Comparison of ENCODE assay signal across 8 cellular contexts in the genomic region with DNA sequence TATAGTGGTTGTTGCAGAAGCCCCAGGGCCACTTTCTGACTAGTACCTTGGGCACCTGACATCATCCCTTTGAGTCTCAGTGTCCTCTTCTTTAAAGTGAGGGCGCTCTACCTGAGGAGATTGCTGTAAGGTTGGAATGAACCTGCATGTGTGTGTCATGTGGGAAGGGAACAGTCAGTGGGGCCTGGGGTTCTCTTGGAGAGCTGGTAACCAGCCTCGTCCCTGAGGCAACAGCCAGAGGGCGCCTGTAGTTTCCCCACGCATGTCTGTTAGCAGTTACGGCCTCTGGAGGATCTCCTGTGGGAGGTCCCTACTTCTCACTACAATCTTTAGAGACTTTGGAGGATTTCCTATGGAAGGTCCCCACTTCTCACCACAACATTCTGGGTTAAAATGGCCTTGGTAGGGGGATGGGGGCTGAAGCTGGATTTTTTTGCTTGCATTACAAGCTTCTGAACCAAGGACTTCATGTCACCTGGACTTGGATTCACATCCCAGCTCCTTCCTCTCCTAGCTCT. TPM values are rescaled to one million over a fixed set of nuclear protein-coding genes. Genes with fewer than 3 reads are reported as not detected.
DNase-seq lines count a peak whose midpoint lies in the region; ATAC-seq, FAIRE-seq and TF ChIP-seq lines count a peak whose summit lies in the region.
"Not testable (repeated sequence)": the region's sequence is repeated elsewhere in the genome, so short reads cannot be mapped to it uniquely, and the experiment has no call there.

No MANE protein-coding gene starts in this region.

- H3K79me2 ChIP-seq in OCI-LY1 (ENCODE audit: insufficient read depth, low read length), result not testable (repeated sequence)

- H2AFZ ChIP-seq in OCI-LY1 (ENCODE audit: low read length), result not testable (repeated sequence)

- not testable (repeated sequence) for H3K9me2 ChIP-seq in OCI-LY1 (ENCODE audit: low read depth, low read length)

- TF ChIP-seq CTCF in C4-2B (conservative IDR thresholded peaks at IDR 0.05) (peak; percentile 63), OCI-LY1 (IDR thresholded peaks at IDR 0.05; ENCODE audit: low read length) (peak; percentile 50), liver (IDR thresholded peaks at IDR 0.05; ENCODE audit: low read depth, low read length, missing input control) (peak; percentile 34)

- peak overlapping the region; percentile 70 for H3K4me2 ChIP-seq in OCI-LY1 (ENCODE audit: low read length)

- H3K27ac ChIP-seq in C4-2B (peak overlapping the region; percentile 85), liver (ENCODE audit: low read depth in 1 of 2, low read length in 2 of 2) (peak overlapping the region; percentile 80 to 87), small intestine (ENCODE audit: low read depth in 1 of 2, low read length in 1 of 2) (peak overlapping the region; percentile 69 to 84)
- not testable (repeated sequence) for H3K27ac ChIP-seq in OCI-LY1 (ENCODE audit: low read depth, low read length, poor library complexity, severe bottlenecking)

- ATAC-seq in GM19395 (IDR thresholded peaks at IDR 0.05; ENCODE audit: unreplicated experiment), result peak; percentile 37
- peak; percentile 18 for ATAC-seq in HG03520 (IDR thresholded peaks at IDR 0.05; ENCODE audit: unreplicated experiment)

- H3K9ac ChIP-seq in OCI-LY1 (ENCODE audit: low read length) (peak overlapping the region; percentile 84), endocrine pancreas (ENCODE audit: control insufficient read depth, insufficient read depth, low read length) (peak overlapping the region; percentile 75), liver (ENCODE audit: low read depth in 1 of 2, low read length in 2 of 2) (peak overlapping the region; percentile 49 to 73)

- not testable (repeated sequence) for H3K9me3 ChIP-seq in OCI-LY1 (ENCODE audit: low read length); endocrine pancreas (ENCODE audit: control insufficient read depth, low read length); liver (ENCODE audit: control insufficient read depth in 4 of 4, low read length in 3 of 4); small intestine (ENCODE audit: control insufficient read depth, low read depth)

- H4K20me1 ChIP-seq in OCI-LY1 (ENCODE audit: insufficient read depth, low read length), result not testable (repeated sequence)

- H3K27me3 ChIP-seq in OCI-LY1 (ENCODE audit: insufficient read depth, low read length); endocrine pancreas (ENCODE audit: control insufficient read depth, insufficient read depth, low read length); liver (ENCODE audit: control insufficient read depth in 4 of 4, insufficient read depth in 4 of 4, low read length in 3 of 4); small intestine (ENCODE audit: control insufficient read depth in 2 of 2, insufficient read depth in 2 of 2, low read length in 2 of 2): not testable (repeated sequence)

- H3K36me3 ChIP-seq in OCI-LY1 (ENCODE audit: insufficient read depth, low read length); endocrine pancreas (ENCODE audit: control insufficient read depth, insufficient read depth, low read length); liver (ENCODE audit: control insufficient read depth in 4 of 4, insufficient read depth in 3 of 4, low read depth in 1 of 4, low read length in 3 of 4); small intestine (ENCODE audit: control insufficient read depth in 2 of 2, insufficient read depth in 2 of 2, low read length in 2 of 2): not testable (repeated sequence)

- H3K4me1 ChIP-seq in OCI-LY1 (ENCODE audit: insufficient read depth, low read length, severe bottlenecking), result peaks cover 17% of the 10 kb centered on the region
- not testable (repeated sequence) for H3K4me1 ChIP-seq in endocrine pancreas (ENCODE audit: control insufficient read depth, insufficient read depth, low read length); small intestine (ENCODE audit: control insufficient read depth in 2 of 2, insufficient read depth in 1 of 2, low read depth in 1 of 2, low read length in 1 of 2)
- peaks cover 2 to 29% (median 24%) of the 10 kb centered on the region in 4 donors for H3K4me1 ChIP-seq in liver (ENCODE audit: control insufficient read depth in 4 of 4, insufficient read depth in 4 of 4, low read length in 3 of 4)

- H3K4me3 ChIP-seq in OCI-LY1 (ENCODE audit: low read depth, low read length, poor library complexity, severe bottlenecking) (peak overlapping the region; percentile 90), endocrine pancreas (ENCODE audit: control insufficient read depth, insufficient read depth, low read length) (peak overlapping the region; percentile 37), liver (ENCODE audit: low read depth in 1 of 3, low read length in 3 of 3) (peak overlapping the region; percentile 73 to 90 (median 90)), small intestine (ENCODE audit: low read depth in 1 of 2, low read length in 2 of 2) (peak overlapping the region; percentile 65 to 70)

- WGBS in liver, result 1% methylated on average over 5 of the region's 5 CpGs
- 2 to 3% (median 3%) methylated on average over 5 of the region's 5 CpGs for WGBS in small intestine, 3 donors

- TF ChIP-seq RAD21 in liver (IDR thresholded peaks at IDR 0.05), result peak; percentile 58 to 60

- DNase-seq in activated T-cell treated with anti-CD3 and anti-CD28 coated beads for 24 hours (ENCODE audit: low read depth) (peak; percentile 30), small intestine (peak; percentile 64)

- FAIRE-seq in small intestine (lab: Jason Lieb, UNC), result not testable (repeated sequence)

- H3F3A ChIP-seq in OCI-LY1 (ENCODE audit: insufficient read depth, low read length), result not testable (repeated sequence)

RNA-seq across cellular contexts. Expression of a gene that starts 0.8 kb away (rescaled TPM):
- 10 to 100 TPM; 20.1 to 68.7 TPM for total RNA-seq in liver
- polyA plus RNA-seq in liver (100 to 1,000 TPM in 1 of 2 donors, 10 to 100 TPM in 1; 69.9 to 105 TPM), small intestine (100 to 1,000 TPM in 1 of 3 donors, 10 to 100 TPM in 2; 27.5 to 162 (median 82.7) TPM)

Comparison
In these comparisons a context has a peak if more than half of its experiments do, and no peak if none do; other contexts are left out.
1. H3K4me3 ChIP-seq: peak in every context shown above with its lines; median percentile 90 in OCI-LY1; 90 in liver; 68 in small intestine; 37 in endocrine pancreas.